ENCODE assay signal across 10 cellular contexts in genomic region chr7:22675917-22676343, GRCh38. TPM values are rescaled to one million over a fixed set of nuclear protein-coding genes. Genes with fewer than 3 reads are reported as not detected.
A peak's percentile ranks its signal among the peaks of the same experiment; 100 is the strongest.
DNase-seq lines count a peak whose midpoint lies in the region; ATAC-seq, FAIRE-seq and TF ChIP-seq lines count a peak whose summit lies in the region.
"Had no signal": no experiment of that assay in that cellular context is flagged by ENCODE, and none has a peak within 500 bp of the region (broad histone marks: within the 10 kb centered on the region; RNA-seq: fewer than 3 reads in every experiment).

No MANE protein-coding gene starts in this region.

- WGBS in transverse colon (ENCODE audit: low coverage in 1 of 2), 2 donors: 30% methylated on average over 2 of the region's 2 CpGs; no CpG with 5 or more reads in 1 of the 2 donors

- H3K27me3 Mint-ChIP-seq in activated B cell treated with CpG ODN at 0.5 μM for 24 hours: no peaks in the 10 kb centered on the region

- H3K9me3 ChIP-seq in endothelial cell of umbilical vein (replicated peaks; ENCODE audit: control insufficient read depth, insufficient read depth, low read length) (no peaks in the 10 kb centered on the region), transverse colon (no peaks in the 10 kb centered on the region)

- peaks cover 17% of the 10 kb centered on the region for H3K36me3 Mint-ChIP-seq in activated B cell treated with CpG ODN at 0.5 μM for 24 hours (ENCODE audit: low read depth)
- H3K36me3 Mint-ChIP-seq: CD14-positive monocyte had no signal

- H3K9ac ChIP-seq in endothelial cell of umbilical vein (replicated peaks; ENCODE audit: extremely low read depth, insufficient read depth, low read length): peak overlapping the region; percentile 26

- ATAC-seq in left cardiac atrium (no peak), activated B cell treated with CpG ODN at 0.5 μM for 24 hours (ENCODE audit: low read depth) (peak; percentile 15), HG03025 (IDR thresholded peaks at IDR 0.05; ENCODE audit: low FRiP score, unreplicated experiment) (no peak)

- no peaks in the 10 kb centered on the region for H3K9me1 ChIP-seq in endothelial cell of umbilical vein (replicated peaks; ENCODE audit: control insufficient read depth, extremely low read depth, insufficient read depth, low read length)

- peaks cover 14% of the 10 kb centered on the region for H3K9me3 Mint-ChIP-seq in activated B cell treated with CpG ODN at 0.5 μM for 24 hours

- CTCF ChIA-PET in activated B cell treated with CpG ODN at 0.5 μM for 24 hours (lab: Charles Lee) (interaction anchor here (0.8 to 3.5 kb wide), 5 partner anchors 15 to 115 kb away, joined by 3 to 21 read pairs (median 4); partner anchors contain the start of gene IL6), endothelial cell of umbilical vein (lab: Charles Lee) (interaction anchor here (0.6 to 1.9 kb wide), 14 partner anchors 9 to 115 kb away, joined by 3 to 11 read pairs (median 5); partner anchors contain the start of gene IL6)

- H3K4me2 ChIP-seq in endothelial cell of umbilical vein (ENCODE audit: insufficient read depth, low read length): peak overlapping the region; percentile 37

- no peak overlapping the region for H3K4me3 ChIP-seq in endothelial cell of umbilical vein (replicated peaks in 1 of 3; ENCODE audit: insufficient read depth in 1 of 3, low read depth in 1 of 3, low read length in 3 of 3)
- H3K4me3 ChIP-seq in transverse colon: no peak overlapping the region
- H3K4me3 ChIP-seq: SK-N-MC had no signal

- FAIRE-seq in endothelial cell of umbilical vein (lab: Jason Lieb, UNC): peak; percentile 62

- H3K4me3 Mint-ChIP-seq in activated B cell treated with CpG ODN at 0.5 μM for 24 hours: peak overlapping the region; percentile 47
- H3K4me3 Mint-ChIP-seq: CD14-positive monocyte had no signal

- BruUV-seq in endothelial cell of umbilical vein (replicated peaks; lab: Mats Ljungman, UMichigan): no TSS peak

- H3K27me3 ChIP-seq in endothelial cell of umbilical vein (ENCODE audit: control insufficient read depth in 2 of 2, insufficient read depth in 2 of 2, low read length in 2 of 2) (no peaks in the 10 kb centered on the region), transverse colon (no peaks in the 10 kb centered on the region)

- POLR2A ChIA-PET in activated B cell treated with CpG ODN at 0.5 μM for 24 hours (lab: Charles Lee): interaction anchor here (0.6 to 5.6 kb wide), 14 partner anchors 9 to 115 kb away, joined by 3 to 75 read pairs (median 4); partner anchors contain the start of gene IL6
- POLR2A ChIA-PET in endothelial cell of umbilical vein (lab: Charles Lee): interaction anchor here (0.6 kb wide), 1 partner anchor 21 kb away, joined by 5 read pairs; no protein-coding TSS in a partner anchor

- in situ Hi-C loops in transverse colon (cut with MboI; ENCODE audit: low pct_ligation_motif_present in 1 of 4, low pct_unique_long_range_greater_than_20kb in 1 of 4, low sequenced_read_pairs in 3 of 4): no loop called here

- H3K36me3 ChIP-seq in endothelial cell of umbilical vein (ENCODE audit: control insufficient read depth in 2 of 2, extremely low read depth in 1 of 2, insufficient read depth in 2 of 2, low read length in 2 of 2): no peaks in the 10 kb centered on the region
- no peaks in the 10 kb centered on the region for H3K36me3 ChIP-seq in transverse colon

- intact Hi-C loops in left cardiac atrium (cut with DNase I) (no loop called here), cardiac septum (cut with DNase I) (no loop called here), activated B cell treated with CpG ODN at 0.5 μM for 24 hours (cut with micrococcal nuclease) (loop anchor here (1.0 to 2.0 kb wide), 3 partner anchors 14 to 50 kb away; no protein-coding TSS in a partner anchor), endothelial cell of umbilical vein (cut with micrococcal nuclease) (loop anchor here (1.0 to 2.0 kb wide), 4 partner anchors 9 to 50 kb away; no protein-coding TSS in a partner anchor), transverse colon (cut with DNase I; ENCODE audit: low total_unique reads) (no loop called here)

- H3K4me1 Mint-ChIP-seq in activated B cell treated with CpG ODN at 0.5 μM for 24 hours: peaks cover 94% of the 10 kb centered on the region

- no peak for TF ChIP-seq EP300 in transverse colon (IDR thresholded peaks at IDR 0.05; ENCODE audit: low read depth)

- H3K4me1 ChIP-seq in endothelial cell of umbilical vein (ENCODE audit: control insufficient read depth, extremely low read depth, insufficient read depth, low read length) (peaks cover 60% of the 10 kb centered on the region), transverse colon (peaks cover 0 to 8% (median 0%) of the 10 kb centered on the region in 4 donors)

- H3K27ac ChIP-seq in endothelial cell of umbilical vein (ENCODE audit: insufficient read depth, low read depth, low read length) (peak overlapping the region; percentile 67), transverse colon (peak overlapping the region in 1 of 4 donors; percentile 8)
- H3K27ac ChIP-seq: SK-N-MC had no signal

- H3K27ac Mint-ChIP-seq in activated B cell treated with CpG ODN at 0.5 μM for 24 hours: peak overlapping the region; percentile 92

- no peaks in the 10 kb centered on the region for H3K79me2 ChIP-seq in endothelial cell of umbilical vein (ENCODE audit: control insufficient read depth, insufficient read depth, low read length)

- dilution Hi-C loops in endothelial cell of umbilical vein (cut with MboI; ENCODE audit: extremely low pct_ligation_motif_present, low sequenced_read_pairs): no loop called here

- TF ChIP-seq CTCF in activated B cell treated with CpG ODN at 0.5 μM for 24 hours (IDR thresholded peaks at IDR 0.05): no peak
- no peak for TF ChIP-seq CTCF in endothelial cell of umbilical vein (IDR thresholded peaks at IDR 0.05; ENCODE audit: extremely low read depth in 1 of 2, insufficient read depth in 1 of 2, low read depth in 1 of 2, low read length in 2 of 2)
- TF ChIP-seq CTCF in transverse colon (IDR thresholded peaks at IDR 0.05): no peak

- TF ChIP-seq POLR2A in endothelial cell of umbilical vein (IDR thresholded peaks at IDR 0.05; ENCODE audit: low read depth, low read length): peak; percentile 42
- TF ChIP-seq POLR2A in transverse colon (IDR thresholded peaks at IDR 0.05): no peak

- H2AFZ ChIP-seq in endothelial cell of umbilical vein (ENCODE audit: low read depth, low read length): no peak overlapping the region

- no peaks in the 10 kb centered on the region for H4K20me1 ChIP-seq in endothelial cell of umbilical vein (replicated peaks; ENCODE audit: control insufficient read depth, extremely low read depth, insufficient read depth, low read length)

- DNase-seq in left cardiac atrium (peak; percentile 21), cardiac septum (ENCODE audit: low spot score) (no peak), activated B cell treated with CpG ODN at 0.5 μM for 24 hours (no peak), endothelial cell of umbilical vein (ENCODE audit: low read depth, low spot score) (peak; percentile 82), transverse colon (peak; percentile 20), GM03348 (ENCODE audit: low spot score) (no peak), globus pallidus (ENCODE audit: low spot score) (no peak)

TF ChIP-seq in endothelial cell of umbilical vein, 7 proteins besides CTCF, POLR2A, EP300 and RAD21:
- peak; percentile 50 for TF ChIP-seq FOS (IDR thresholded peaks at IDR 0.05; ENCODE audit: borderline replicate concordance, insufficient read depth, low read length)
- TF ChIP-seq POLR2AphosphoS5 (IDR thresholded peaks at IDR 0.05; ENCODE audit: insufficient read depth, low read depth, low read length): peak; percentile 76
- TF ChIP-seq MAX (IDR thresholded peaks at IDR 0.05; ENCODE audit: insufficient read depth, insufficient read length): no peak
- no peak for TF ChIP-seq MYC (IDR thresholded peaks at IDR 0.05; ENCODE audit: low read depth, low read length)
- peak; percentile 36 for TF ChIP-seq JUN (IDR thresholded peaks at IDR 0.05; ENCODE audit: borderline replicate concordance, insufficient read depth, insufficient read length, low read depth)
- peak; percentile 72 for TF ChIP-seq GATA2 (IDR thresholded peaks at IDR 0.05; ENCODE audit: insufficient read depth, insufficient read length, low read depth, low read length)
- no peak for TF ChIP-seq EZH2 (IDR thresholded peaks at IDR 0.05; ENCODE audit: borderline replicate concordance, low read depth, low read length, severe bottlenecking)

RNA-seq across cellular contexts. Expression of gene IL6, which starts 51.1 kb away (rescaled TPM):
- 10 to 100 TPM in 1 of 2 donors, 1 to 10 TPM in 1; 3.3 to 20.1 TPM for total RNA-seq in left cardiac atrium
- 5.8 TPM for total RNA-seq in cardiac septum
- total RNA-seq in activated B cell treated with CpG ODN at 0.5 μM for 24 hours: 64.4 and 72.3 TPM in 2 replicates
- 9.4 and 11.0 TPM in 2 replicates for total RNA-seq in endothelial cell of umbilical vein
- polyA plus RNA-seq in endothelial cell of umbilical vein: 12.0 and 16.5 TPM in 2 replicates
- polyA plus RNA-seq in endothelial cell of umbilical vein (2011; cell fraction: cytosol; rRNA removed): 37.9 and 46.7 TPM in 2 replicates
- polyA plus RNA-seq in endothelial cell of umbilical vein (2011; cell fraction: nucleus; rRNA removed): 94.3 and 96.8 TPM in 2 replicates
- polyA plus RNA-seq in endothelial cell of umbilical vein (2012): 44.7 and 75.0 TPM in 2 replicates
- 11.7 and 12.6 TPM in 2 replicates for polyA minus RNA-seq in endothelial cell of umbilical vein
- 8.5 TPM for polyA minus RNA-seq in endothelial cell of umbilical vein (2011; cell fraction: cytosol; rRNA and poly(A)+ RNA removed)
- polyA minus RNA-seq in endothelial cell of umbilical vein (2011; cell fraction: nucleus; rRNA and poly(A)+ RNA removed): 34.2 and 34.3 TPM in 2 replicates
- total RNA-seq in transverse colon: 10 to 100 TPM in 1 of 4 donors, 1 to 10 TPM in 1, under 1 TPM in 1, not detected in 1; 0.82 to 10.8 (median 1.9) TPM

Comparison
In these comparisons a context has a peak if more than half of its experiments do, and no peak if none do; other contexts are left out.
1. DNase-seq: peak in left cardiac atrium (single experiment), endothelial cell of umbilical vein (single experiment) and transverse colon (single experiment); none in cardiac septum (single experiment), activated B cell treated with CpG ODN at 0.5 μM for 24 hours (single experiment), GM03348 (single experiment) and globus pallidus (single experiment).
2. intact Hi-C loops: an anchor here in activated B cell treated with CpG ODN at 0.5 μM for 24 hours (1.0 to 2.0 kb wide) and endothelial cell of umbilical vein (1.0 to 2.0 kb wide); none called in left cardiac atrium, cardiac septum and transverse colon.